In the genomic region with DNA sequence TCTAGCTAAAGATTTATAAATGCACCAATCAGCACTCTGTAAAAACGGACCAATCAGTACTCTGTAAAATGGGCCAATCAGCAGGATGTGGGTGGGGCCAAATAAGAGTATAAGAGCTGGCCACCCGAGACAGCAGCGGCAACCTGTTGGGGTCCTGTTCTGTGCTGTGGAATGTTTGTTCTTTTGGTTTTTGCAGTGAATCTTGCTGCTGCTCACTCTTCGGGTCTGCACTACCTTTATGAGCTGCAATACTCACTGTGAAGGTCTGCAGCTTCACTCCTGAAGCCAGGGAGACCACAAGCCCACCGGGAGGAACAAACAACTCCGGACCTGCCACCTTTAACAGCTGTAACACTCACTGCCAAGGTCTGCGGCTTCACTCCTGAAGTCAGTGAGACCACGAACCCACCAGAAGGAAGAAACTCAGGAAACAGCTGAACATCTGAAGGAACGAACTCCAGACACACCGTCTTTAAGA, we compare ENCODE assay signal across 8 cellular contexts. TPM values are rescaled to one million over a fixed set of nuclear protein-coding genes. Genes with fewer than 3 reads are reported as not detected.
DNase-seq lines count a peak whose midpoint lies in the region; ATAC-seq, FAIRE-seq and TF ChIP-seq lines count a peak whose summit lies in the region.
"Not testable (repeated sequence)": the region's sequence is repeated elsewhere in the genome, so short reads cannot be mapped to it uniquely, and the experiment has no call there.

No MANE protein-coding gene starts in this region.

- not testable (repeated sequence) for H3K36me3 Mint-ChIP-seq in activated CD8-positive, alpha-beta T cell treated with anti-CD3 and anti-CD28 coated beads, Interleukin-2, amount 10 ng/mL, durations not matched to agents 7 days and 5 days (ENCODE audit: low read depth); naive B cell
- H3K36me3 Mint-ChIP-seq in dendritic cell treated with granulocyte-macrophage colony-stimulating factor and Interleukin-4, amounts not matched to agents 40 ng/mL and 50 ng/mL, for 4 days (ENCODE audit: low read depth): peaks cover 47% of the 10 kb centered on the region

- not testable (repeated sequence) for H3K27ac Mint-ChIP-seq in activated CD8-positive, alpha-beta T cell treated with anti-CD3 and anti-CD28 coated beads, Interleukin-2, amount 10 ng/mL, durations not matched to agents 7 days and 5 days
- H3K27ac Mint-ChIP-seq in dendritic cell treated with granulocyte-macrophage colony-stimulating factor and Interleukin-4, amounts not matched to agents 40 ng/mL and 50 ng/mL, for 4 days: peak overlapping the region; percentile 61
- peak overlapping the region; percentile 14 to 96 (median 74) for H3K27ac Mint-ChIP-seq in naive B cell

- H3K27ac ChIP-seq in upper lobe of right lung: not testable (repeated sequence)

- CTCF ChIA-PET in activated CD8-positive, alpha-beta T cell treated with anti-CD3 and anti-CD28 coated beads, Interleukin-2, amount 10 ng/mL, durations not matched to agents 7 days and 5 days (lab: Charles Lee): interaction anchor here (1.0 to 1.7 kb wide), 3 partner anchors 32 to 363 kb away, joined by 3 to 4 read pairs (median 3); no protein-coding TSS in a partner anchor

- peak overlapping the region; percentile 10 for H3K4me3 ChIP-seq in upper lobe of right lung

- not testable (repeated sequence) for TF ChIP-seq CTCF in upper lobe of right lung (IDR thresholded peaks at IDR 0.05)

- intact Hi-C loops in dendritic cell treated with granulocyte-macrophage colony-stimulating factor and Interleukin-4, amounts not matched to agents 40 ng/mL and 50 ng/mL, for 4 days (cut with micrococcal nuclease); upper lobe of right lung (cut with DNase I): not testable (repeated sequence)

- ATAC-seq in activated CD8-positive, alpha-beta T cell treated with anti-CD3 and anti-CD28 coated beads, Interleukin-2, amount 10 ng/mL, durations not matched to agents 7 days and 5 days: peak; percentile 20
- ATAC-seq in naive B cell (ENCODE audit: low read depth in 2 of 2): peak; percentile 9 to 12
- not testable (repeated sequence) for ATAC-seq in upper lobe of right lung

- POLR2A ChIA-PET in activated CD8-positive, alpha-beta T cell treated with anti-CD3 and anti-CD28 coated beads, Interleukin-2, amount 10 ng/mL, durations not matched to agents 7 days and 5 days (lab: Charles Lee): interaction anchor here (0.6 to 1.0 kb wide), 2 partner anchors 9 to 11 kb away, joined by 3 to 4 read pairs; no protein-coding TSS in a partner anchor

- not testable (repeated sequence) for H3K9me3 Mint-ChIP-seq in activated CD8-positive, alpha-beta T cell treated with anti-CD3 and anti-CD28 coated beads, Interleukin-2, amount 10 ng/mL, durations not matched to agents 7 days and 5 days (ENCODE audit: insufficient read depth)
- H3K9me3 Mint-ChIP-seq in dendritic cell treated with granulocyte-macrophage colony-stimulating factor and Interleukin-4, amounts not matched to agents 40 ng/mL and 50 ng/mL, for 4 days: peaks cover 25% of the 10 kb centered on the region
- peaks cover 0 to 10% (median 0%) of the 10 kb centered on the region in 7 donors for H3K9me3 Mint-ChIP-seq in naive B cell

- H3K4me1 Mint-ChIP-seq in activated CD8-positive, alpha-beta T cell treated with anti-CD3 and anti-CD28 coated beads, Interleukin-2, amount 10 ng/mL, durations not matched to agents 7 days and 5 days (ENCODE audit: low read depth): peaks cover 47% of the 10 kb centered on the region
- peaks cover 72% of the 10 kb centered on the region for H3K4me1 Mint-ChIP-seq in dendritic cell treated with granulocyte-macrophage colony-stimulating factor and Interleukin-4, amounts not matched to agents 40 ng/mL and 50 ng/mL, for 4 days (ENCODE audit: low read depth)
- peaks cover 39 to 73% (median 48%) of the 10 kb centered on the region in 3 donors for H3K4me1 Mint-ChIP-seq in naive B cell

- DNase-seq in GM19239 (ENCODE audit: insufficient read length, low spot score); upper lobe of right lung: not testable (repeated sequence)
- DNase-seq in T-helper 2 cell (peak in 3 of 5 experiments; percentile 23 to 41 (median 25)), naive B cell (peak; percentile 46)
- DNase-seq in activated CD8-positive, alpha-beta T cell treated with anti-CD3 and anti-CD28 coated beads, Interleukin-2, amount 10 ng/mL, durations not matched to agents 7 days and 5 days: peak; percentile 44
- DNase-seq in activated effector memory CD4-positive, alpha-beta T cell treated with anti-CD3 and anti-CD28 coated beads, Interleukin-2, amount 50 U/mL, for 16 hours: peak; percentile 71
- peak; percentile 15 for DNase-seq in stimulated activated CD8-positive, alpha-beta memory T cell treated with anti-CD3 and anti-CD28 coated beads, Interleukin-12 subunit alpha, Interleukin-12 subunit beta, amount 100 ng/mL, for 1 hour (ENCODE audit: low read depth)

- H3K4me1 ChIP-seq in upper lobe of right lung: not testable (repeated sequence)

- H3K4me3 Mint-ChIP-seq in activated CD8-positive, alpha-beta T cell treated with anti-CD3 and anti-CD28 coated beads, Interleukin-2, amount 10 ng/mL, durations not matched to agents 7 days and 5 days: peak overlapping the region; percentile 57
- H3K4me3 Mint-ChIP-seq in dendritic cell treated with granulocyte-macrophage colony-stimulating factor and Interleukin-4, amounts not matched to agents 40 ng/mL and 50 ng/mL, for 4 days: peak overlapping the region; percentile 37
- peak overlapping the region; percentile 86 to 97 (median 92) for H3K4me3 Mint-ChIP-seq in naive B cell

- FAIRE-seq in GM19239 (lab: Jason Lieb, UNC): peak; percentile 33

- H3K9me3 ChIP-seq in upper lobe of right lung: not testable (repeated sequence)

- H3K27me3 ChIP-seq in upper lobe of right lung: not testable (repeated sequence)

- peaks cover 58% of the 10 kb centered on the region for H3K27me3 Mint-ChIP-seq in activated CD8-positive, alpha-beta T cell treated with anti-CD3 and anti-CD28 coated beads, Interleukin-2, amount 10 ng/mL, durations not matched to agents 7 days and 5 days (ENCODE audit: low read depth)
- H3K27me3 Mint-ChIP-seq in dendritic cell treated with granulocyte-macrophage colony-stimulating factor and Interleukin-4, amounts not matched to agents 40 ng/mL and 50 ng/mL, for 4 days: peaks cover 59% of the 10 kb centered on the region
- not testable (repeated sequence) for H3K27me3 Mint-ChIP-seq in naive B cell

- not testable (repeated sequence) for H3K36me3 ChIP-seq in upper lobe of right lung

RNA-seq across cellular contexts. Expression of gene LGMN, which starts 1.9 kb away (rescaled TPM):
- total RNA-seq in activated CD8-positive, alpha-beta T cell treated with anti-CD3 and anti-CD28 coated beads, Interleukin-2, amount 10 ng/mL, durations not matched to agents 7 days and 5 days: under 1 TPM; 0.73 to 0.76 TPM
- polyA plus RNA-seq in naive B cell (ENCODE audit: low read depth in 6 of 6): 10 to 100 TPM in 4 of 6 donors, 1 to 10 TPM in 2; 9.1 to 22.1 (median 13.2) TPM
- 140 TPM for total RNA-seq in upper lobe of right lung

RNA-seq across cellular contexts. Expression of gene GOLGA5, which starts 43.8 kb away (rescaled TPM):
- 10 to 100 TPM; 15.8 to 16.1 TPM for total RNA-seq in activated CD8-positive, alpha-beta T cell treated with anti-CD3 and anti-CD28 coated beads, Interleukin-2, amount 10 ng/mL, durations not matched to agents 7 days and 5 days
- 10 to 100 TPM; 16.0 to 27.5 (median 21.2) TPM for polyA plus RNA-seq in naive B cell (ENCODE audit: low read depth in 6 of 6)
- 31.4 TPM for total RNA-seq in upper lobe of right lung

Comparison
In these comparisons a context has a peak if more than half of its experiments do, and no peak if none do; other contexts are left out.
1. H3K4me3 Mint-ChIP-seq: peak in every context shown above with its lines; median percentile 92 in naive B cell; 57 in activated CD8-positive, alpha-beta T cell treated with anti-CD3 and anti-CD28 coated beads, Interleukin-2, amount 10 ng/mL, durations not matched to agents 7 days and 5 days; 37 in dendritic cell treated with granulocyte-macrophage colony-stimulating factor and Interleukin-4, amounts not matched to agents 40 ng/mL and 50 ng/mL, for 4 days.
2. RNA of gene LGMN, which starts 1.9 kb away (total RNA-seq): 140 TPM in upper lobe of right lung (single experiment); 0.73 to 0.76 TPM in activated CD8-positive, alpha-beta T cell treated with anti-CD3 and anti-CD28 coated beads, Interleukin-2, amount 10 ng/mL, durations not matched to agents 7 days and 5 days; every median in the first group is over 10 times any median in the second.